Comparison of ENCODE assay signal across 8 cellular contexts in the genomic region with DNA sequence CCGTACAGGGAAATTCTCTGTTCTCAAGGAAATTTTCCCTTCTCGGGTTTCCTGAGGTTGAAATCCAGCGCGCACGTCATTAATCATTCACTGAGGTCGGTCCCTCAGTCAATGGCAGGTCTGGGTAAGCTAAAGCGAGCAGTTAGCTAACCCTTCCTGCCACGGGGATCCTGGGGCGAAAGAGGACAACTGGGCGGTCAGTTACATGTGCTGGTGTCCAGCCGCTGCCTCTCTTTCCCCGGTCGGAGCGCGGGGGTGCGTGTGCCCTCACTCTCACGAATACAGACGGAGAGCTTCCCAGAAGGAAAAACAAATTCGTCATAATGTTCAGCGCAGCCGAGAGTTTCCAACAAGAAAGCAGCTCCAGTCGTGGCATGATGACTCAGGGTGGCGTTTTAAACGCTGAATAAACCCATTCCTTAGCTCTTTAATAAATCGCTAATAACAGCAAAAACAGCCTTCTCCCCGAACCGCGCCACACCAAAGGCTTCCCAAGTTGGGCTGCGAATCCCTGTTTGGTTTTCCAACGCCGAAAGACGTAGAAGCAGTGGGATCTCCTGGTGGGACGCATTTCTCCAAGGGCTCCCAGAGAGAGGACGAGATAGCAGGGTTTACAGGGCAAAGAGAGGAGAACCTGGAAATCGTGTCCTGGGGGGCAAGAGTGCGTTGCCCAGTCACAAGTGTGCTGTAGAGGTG. TPM values are rescaled to one million over a fixed set of nuclear protein-coding genes. Genes with fewer than 3 reads are reported as not detected.
DNase-seq lines count a peak whose midpoint lies in the region; ATAC-seq, FAIRE-seq and TF ChIP-seq lines count a peak whose summit lies in the region.

No MANE protein-coding gene starts in this region.

- WGBS in K562 (ENCODE audit: insufficient coverage, low coverage, missing lambda C conversion rate), result 1% methylated on average over 34 of the region's 36 CpGs

- TF ChIP-seq CTCF in BJ (IDR thresholded peaks at IDR 0.05; ENCODE audit: insufficient read depth, low read depth, low read length) (no peak), HL-60 (IDR thresholded peaks at IDR 0.05; ENCODE audit: insufficient read depth, low read length) (no peak), K562 (IDR thresholded peaks at IDR 0.05 in 2 of 3, conservative IDR thresholded peaks at IDR 0.05 in 1 of 3; ENCODE audit: insufficient read depth in 2 of 3, low read depth in 1 of 3, low read length in 3 of 3) (no peak), type B pancreatic cell (conservative IDR thresholded peaks at IDR 0.05) (no peak)

- H3K36me3 Mint-ChIP-seq in type B pancreatic cell, result no peaks in the 10 kb centered on the region

- peak overlapping the region; percentile 91 for H3K4me2 ChIP-seq in K562 (ENCODE audit: insufficient read depth, low read length)

- H2AFZ ChIP-seq in K562 (ENCODE audit: low read depth, low read length), result peak overlapping the region; percentile 98

- no peaks in the 10 kb centered on the region for H4K20me1 ChIP-seq in K562 (replicated peaks; ENCODE audit: control insufficient read depth, insufficient read depth, low read length)

- no peaks in the 10 kb centered on the region for H3K79me2 ChIP-seq in K562 (ENCODE audit: control insufficient read depth, insufficient read depth, low read length)

- H3K9ac ChIP-seq in K562 (ENCODE audit: insufficient read depth in 1 of 2, low read depth in 2 of 2, low read length in 2 of 2), result peak overlapping the region; percentile 74 to 96

- POLR2A ChIA-PET in BJ (lab: Charles Lee) (interaction anchor here (0.6 to 1.6 kb wide), 8 partner anchors 11 to 1303 kb away, joined by 3 to 8 read pairs (median 4); no protein-coding TSS in a partner anchor), K562 (lab: Yijun Ruan, JAX) (interaction anchor here (0.9 to 1.4 kb wide), 5 partner anchors 11 to 31 kb away, joined by 3 to 5 read pairs (median 3); no protein-coding TSS in a partner anchor)

- no peak for TF ChIP-seq POLR2A in K562 (conservative IDR thresholded peaks at IDR 0.05)

- H3K27ac Mint-ChIP-seq in type B pancreatic cell, result peak overlapping the region; percentile 54

- H3K27me3 ChIP-seq in BJ (ENCODE audit: control insufficient read depth, insufficient read depth, low read length), result no peaks in the 10 kb centered on the region
- H3K27me3 ChIP-seq in HL-60 (ENCODE audit: insufficient read depth, poor library complexity, severe bottlenecking), result peaks cover 42% of the 10 kb centered on the region
- no peaks in the 10 kb centered on the region for H3K27me3 ChIP-seq in K562 (ENCODE audit: control insufficient read depth in 2 of 2, insufficient read depth in 2 of 2, low read length in 2 of 2)

- in situ Hi-C loops in K562 (cut with MboI), result no loop called here

- peaks cover 100% of the 10 kb centered on the region for H3K27me3 Mint-ChIP-seq in type B pancreatic cell

- no peaks in the 10 kb centered on the region for H3K9me3 ChIP-seq in K562 (replicated peaks; ENCODE audit: control insufficient read depth, insufficient read depth, low read depth, low read length)

- peaks cover 36% of the 10 kb centered on the region for H3K4me1 Mint-ChIP-seq in type B pancreatic cell (ENCODE audit: unreplicated experiment)

- BruUV-seq in K562 (replicated peaks; lab: Mats Ljungman, UMichigan), result TSS peak; percentile 93

- intact Hi-C loops in K562 (cut with micrococcal nuclease), result loop anchor here (5.0 kb wide), 1 partner anchor 72 kb away; a partner anchor contains a TSS

- H3K27ac ChIP-seq in HL-60 (replicated peaks) (no peak overlapping the region), K562 (ENCODE audit: extremely low read depth, low read depth, low read length) (peak overlapping the region; percentile 43; the same call in 2 of the 3 replicates)

- peak; percentile 47 for ATAC-seq in K562

- peak overlapping the region; percentile 93 for H3K4me3 Mint-ChIP-seq in type B pancreatic cell

- FAIRE-seq in K562 (lab: Jason Lieb, UNC), result peak; percentile 89

- H3K4me1 ChIP-seq in K562 (replicated peaks in 1 of 2; ENCODE audit: control insufficient read depth in 2 of 2, insufficient read depth in 2 of 2, low read length in 2 of 2), result peaks cover 17 to 26% of the 10 kb centered on the region in 2 experiments; a peak in 4 of 5 replicates

- CTCF ChIA-PET in BJ (lab: Yijun Ruan, JAX), result interaction anchor here (0.7 to 3.6 kb wide), 12 partner anchors 9 to 49 kb away, joined by 4 to 17 read pairs (median 4); no protein-coding TSS in a partner anchor
- CTCF ChIA-PET in K562 (lab: Yijun Ruan, JAX; ENCODE audit: low intra/inter-chr PET ratio), result no interaction called here

- H3K36me3 ChIP-seq in BJ (ENCODE audit: control insufficient read depth, insufficient read depth, low read length) (no peaks in the 10 kb centered on the region; the same call in 1 of the 2 replicates), K562 (ENCODE audit: control insufficient read depth, insufficient read depth, low read length) (no peaks in the 10 kb centered on the region; the same call in 2 of the 3 replicates)

- DNase-seq in BJ (ENCODE audit: low read depth), result peak; percentile 47
- no peak for DNase-seq in HL-60 (ENCODE audit: low read depth in 1 of 2, low spot score in 1 of 2)
- peak; percentile 18 to 55 (median 36) for DNase-seq in K562 (ENCODE audit: extremely low read depth in 1 of 4, low spot score in 3 of 4)
- peak; percentile 86 for DNase-seq in left kidney (ENCODE audit: low read depth, low spot score)
- no peak for DNase-seq in type B pancreatic cell (ENCODE audit: extremely low spot score, unreplicated experiment)
- no peak for DNase-seq in NCI-H524 (lab: John Stamatoyannopoulos, UW)
- DNase-seq in LoVo (ENCODE audit: low spot score), result no peak
- no peak for DNase-seq in medulla oblongata (ENCODE audit: extremely low spot score)

- H3K9me1 ChIP-seq in K562 (ENCODE audit: control insufficient read depth, insufficient read depth, low read length), result no peaks in the 10 kb centered on the region

- TF ChIP-seq EP300 in K562 (IDR thresholded peaks at IDR 0.05; ENCODE audit: low read length), result no peak

- peak overlapping the region; percentile 89 for H3K4me3 ChIP-seq in BJ (ENCODE audit: low read depth, low read length)
- peak overlapping the region; percentile 31; the same call in 1 of the 2 replicates for H3K4me3 ChIP-seq in HL-60 (replicated peaks; ENCODE audit: insufficient read depth, low read length)
- peak overlapping the region; percentile 53 for H3K4me3 ChIP-seq in K562

- no peak for TF ChIP-seq RAD21 in K562 (CRISPR knock-in tag; conservative IDR thresholded peaks at IDR 0.05 in 1 of 2, IDR thresholded peaks at IDR 0.05 in 1 of 2)

- H3K9me3 Mint-ChIP-seq in type B pancreatic cell, result peaks cover 6% of the 10 kb centered on the region

TF ChIP-seq in K562, 482 proteins besides CTCF, POLR2A, EP300 and RAD21 (continues in another document):
- TF ChIP-seq, protein P1, sequence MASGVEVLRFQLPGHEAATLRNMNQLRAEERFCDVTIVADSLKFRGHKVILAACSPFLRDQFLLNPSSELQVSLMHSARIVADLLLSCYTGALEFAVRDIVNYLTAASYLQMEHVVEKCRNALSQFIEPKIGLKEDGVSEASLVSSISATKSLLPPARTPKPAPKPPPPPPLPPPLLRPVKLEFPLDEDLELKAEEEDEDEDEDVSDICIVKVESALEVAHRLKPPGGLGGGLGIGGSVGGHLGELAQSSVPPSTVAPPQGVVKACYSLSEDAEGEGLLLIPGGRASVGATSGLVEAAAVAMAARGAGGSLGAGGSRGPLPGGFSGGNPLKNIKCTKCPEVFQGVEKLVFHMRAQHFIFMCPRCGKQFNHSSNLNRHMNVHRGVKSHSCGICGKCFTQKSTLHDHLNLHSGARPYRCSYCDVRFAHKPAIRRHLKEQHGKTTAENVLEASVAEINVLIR (CRISPR knock-in tag; IDR thresholded peaks at IDR 0.05), result no peak
- TF ChIP-seq, protein P2, sequence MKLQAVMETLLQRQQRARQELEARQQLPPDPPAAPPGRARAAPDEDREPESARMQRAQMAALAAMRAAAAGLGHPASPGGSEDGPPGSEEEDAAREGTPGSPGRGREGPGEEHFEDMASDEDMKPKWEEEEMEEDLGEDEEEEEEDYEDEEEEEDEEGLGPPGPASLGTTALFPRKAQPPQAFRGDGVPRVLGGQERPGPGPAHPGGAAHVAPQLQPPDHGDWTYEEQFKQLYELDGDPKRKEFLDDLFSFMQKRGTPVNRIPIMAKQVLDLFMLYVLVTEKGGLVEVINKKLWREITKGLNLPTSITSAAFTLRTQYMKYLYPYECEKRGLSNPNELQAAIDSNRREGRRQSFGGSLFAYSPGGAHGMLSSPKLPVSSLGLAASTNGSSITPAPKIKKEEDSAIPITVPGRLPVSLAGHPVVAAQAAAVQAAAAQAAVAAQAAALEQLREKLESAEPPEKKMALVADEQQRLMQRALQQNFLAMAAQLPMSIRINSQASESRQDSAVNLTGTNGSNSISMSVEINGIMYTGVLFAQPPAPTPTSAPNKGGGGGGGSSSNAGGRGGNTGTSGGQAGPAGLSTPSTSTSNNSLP (IDR thresholded peaks at IDR 0.05; ENCODE audit: borderline replicate concordance, low read depth, low read length), result no peak

RNA-seq across cellular contexts. Expression of a gene that starts 0.7 kb away (rescaled TPM):
- polyA plus RNA-seq in BJ (2011; rRNA removed), result 31.1 and 43.7 TPM in 2 replicates
- polyA minus RNA-seq in BJ (2011; rRNA and poly(A)+ RNA removed), result 88.9 and 128 TPM in 2 replicates
- total RNA-seq in K562 (2011; cell fraction: chromatin; rRNA removed; ENCODE audit: low replicate concordance), result 3.0 and 3.2 TPM in 2 replicates
- 2.0 and 3.2 TPM in 2 replicates for total RNA-seq in K562 (2011; cell fraction: nucleolus; rRNA removed)
- total RNA-seq in K562 (2011; cell fraction: nucleoplasm; rRNA removed), result 3.2 and 6.8 TPM in 2 replicates
- total RNA-seq in K562 (2014; rRNA removed), result 0.37 and 0.41 TPM in 2 replicates
- total RNA-seq in K562 (2014; rRNA removed; fragmentation: Illumina TruSeq; extraction: Trizol), result 1.1 and 1.4 TPM in 2 replicates
- total RNA-seq in K562 (2015; rRNA removed; fragmentation: Illumina TruSeq; extraction: Trizol), result 0.68 and 0.76 TPM in 2 replicates
- total RNA-seq in K562 (2021), result 2.0 and 2.7 TPM in 2 replicates
- polyA plus RNA-seq in K562 (2011; rRNA removed), result 2.2 and 2.7 TPM in 2 replicates
- 1.3 and 3.6 TPM in 2 replicates for polyA plus RNA-seq in K562 (2011; cell fraction: cytosol; rRNA removed)
- 0.93 and 2.8 TPM in 2 replicates for polyA plus RNA-seq in K562 (2011; cell fraction: nucleus; rRNA removed)
- 1.2 and 2.4 TPM in 2 replicates for polyA plus RNA-seq in K562 (2012)
- 1.4 TPM in 2 replicates for polyA plus RNA-seq in K562 (2014; fragmentation: Illumina TruSeq; extraction: Trizol)
- under 1 TPM; 0.38 to 0.61 TPM for polyA plus RNA-seq in K562 (2014; fragmentation: Nextera tagmentation; extraction: Ambion mirVana)
- 1.1 and 1.2 TPM in 2 replicates for polyA plus RNA-seq in K562 (2014; rRNA removed)
- 2.2 and 2.5 TPM in 2 replicates for polyA minus RNA-seq in K562 (2011; rRNA and poly(A)+ RNA removed)
- polyA minus RNA-seq in K562 (2011; cell fraction: cytosol; rRNA and poly(A)+ RNA removed), result 1.7 and 4.0 TPM in 2 replicates
- polyA minus RNA-seq in K562 (2011; cell fraction: nucleus; rRNA and poly(A)+ RNA removed), result 3.9 and 6.6 TPM in 2 replicates
- total RNA-seq in type B pancreatic cell (ENCODE audit: low replicate concordance), result 0.75 and 0.76 TPM in 2 replicates

Comparison
In these comparisons a context has a peak if more than half of its experiments do, and no peak if none do; other contexts are left out.
1. DNase-seq: peak in BJ (single experiment), K562 (4 of 4) and left kidney (single experiment); none in HL-60 (0 of 2), type B pancreatic cell (single experiment), NCI-H524 (0 of 2), LoVo (single experiment) and medulla oblongata (single experiment).
2. H3K4me3 ChIP-seq: peak in every context shown above with its lines; median percentile 89 in BJ; 53 in K562; 31 in HL-60.